In the genomic region with DNA sequence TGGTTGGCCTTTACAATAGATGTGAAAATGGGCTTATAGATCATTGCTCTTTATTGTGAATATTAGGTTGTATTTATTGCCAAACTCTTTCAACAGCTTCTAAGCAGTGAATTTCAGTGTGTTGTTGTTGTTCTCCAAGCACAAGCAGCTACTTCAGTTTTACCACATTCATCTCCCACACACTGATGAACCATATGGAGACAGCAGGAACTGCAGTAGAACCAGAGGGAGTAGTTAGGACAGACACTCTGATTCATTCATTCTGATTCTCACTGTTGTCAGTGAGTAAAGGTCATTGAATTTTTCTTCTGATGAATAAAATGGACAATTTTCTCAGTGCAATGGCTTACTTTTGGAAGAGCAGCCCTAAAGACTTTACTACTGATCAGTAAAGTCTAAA, we compare ENCODE assay signal across 25 cellular contexts. TPM values are rescaled to one million over a fixed set of nuclear protein-coding genes. Genes with fewer than 3 reads are reported as not detected.
DNase-seq lines count a peak whose midpoint lies in the region; ATAC-seq and TF ChIP-seq lines count a peak whose summit lies in the region.
"Had no signal": no experiment of that assay in that cellular context is flagged by ENCODE, and none has a peak within 500 bp of the region (broad histone marks: within the 10 kb centered on the region; RNA-seq: fewer than 3 reads in every experiment).

No MANE protein-coding gene starts in this region.

- intact Hi-C loops in cardiac septum (cut with DNase I), result no loop called here

- DNase-seq in EH (ENCODE audit: low read depth) (peak; percentile 1), amniotic epithelial cell (ENCODE audit: low read depth) (peak; percentile 56), epithelial cell of esophagus (ENCODE audit: low read depth) (peak; percentile 33), inferior parietal cortex (ENCODE audit: extremely low spot score) (peak; percentile 10), T-helper 17 cell (no peak), COR-L47 (lab: John Stamatoyannopoulos, UW) (no peak), cardiac septum (ENCODE audit: low spot score) (no peak), HT-29 (ENCODE audit: low spot score) (no peak)
- DNase-seq: AML-193; C1 segment of cervical spinal cord; Calu3; CD8-positive, alpha-beta memory T cell; H7; Kasumi-1; MV-4-11; NCI-H1105; NCI-H1436 treated with DMSO at 0.1 percent for 48 hours; NCI-H2029 treated with DMSO at 0.1 percent for 48 hours; NCI-H226; NCI-H510A; NCI-H69; SHP77; T-cell had no signal

- H3K27ac Mint-ChIP-seq in T-helper 17 cell, result no peak overlapping the region
- H3K27ac Mint-ChIP-seq: CD8-positive, alpha-beta memory T cell; T-cell had no signal

- H3K36me3 Mint-ChIP-seq in T-helper 17 cell (ENCODE audit: low read depth), result no peaks in the 10 kb centered on the region
- H3K36me3 Mint-ChIP-seq: CD8-positive, alpha-beta memory T cell; T-cell had no signal

- no peaks in the 10 kb centered on the region for H3K4me1 Mint-ChIP-seq in T-helper 17 cell
- H3K4me1 Mint-ChIP-seq: CD8-positive, alpha-beta memory T cell; T-cell had no signal

- no peak for TF ChIP-seq CTCF in epithelial cell of esophagus (IDR thresholded peaks at IDR 0.05; ENCODE audit: insufficient read depth, low read depth, low read length, missing control alignments)

- no peak overlapping the region for H3K4me3 Mint-ChIP-seq in T-helper 17 cell
- H3K4me3 Mint-ChIP-seq: CD8-positive, alpha-beta memory T cell; T-cell had no signal

- H3K27me3 Mint-ChIP-seq in T-helper 17 cell, result peaks cover 51% of the 10 kb centered on the region

- H3K9me3 ChIP-seq in T-helper 17 cell (ENCODE audit: control insufficient read depth, low read length, poor library complexity, severe bottlenecking), result no peaks in the 10 kb centered on the region
- H3K9me3 ChIP-seq: A549 had no signal

- ATAC-seq in T-helper 17 cell, result no peak
- ATAC-seq: A549, K562, T-cell had no signal

- H3K4me3 ChIP-seq in epithelial cell of esophagus (ENCODE audit: low read length), result no peak overlapping the region
- H3K4me3 ChIP-seq: A549, K562 had no signal

RNA-seq across cellular contexts. Expression of a gene that starts 40.2 kb away (rescaled TPM):
- total RNA-seq in T-helper 17 cell (1 to 10 TPM; 1.4 to 2.3 TPM), cardiac septum (1.1 TPM)
- 5.4 and 5.6 TPM in 2 replicates for total RNA-seq in HT-29 (2014; rRNA removed; shearing (Covaris generic))

Comparison
In these comparisons a context has a peak if more than half of its experiments do, and no peak if none do; other contexts are left out.
1. DNase-seq: peak in EH (single experiment), amniotic epithelial cell (single experiment), epithelial cell of esophagus (single experiment) and inferior parietal cortex (single experiment); none in T-helper 17 cell (0 of 3), COR-L47 (single experiment), cardiac septum (single experiment) and HT-29 (single experiment).